Comparison of ENCODE assay signal across 23 cellular contexts in the genomic region with DNA sequence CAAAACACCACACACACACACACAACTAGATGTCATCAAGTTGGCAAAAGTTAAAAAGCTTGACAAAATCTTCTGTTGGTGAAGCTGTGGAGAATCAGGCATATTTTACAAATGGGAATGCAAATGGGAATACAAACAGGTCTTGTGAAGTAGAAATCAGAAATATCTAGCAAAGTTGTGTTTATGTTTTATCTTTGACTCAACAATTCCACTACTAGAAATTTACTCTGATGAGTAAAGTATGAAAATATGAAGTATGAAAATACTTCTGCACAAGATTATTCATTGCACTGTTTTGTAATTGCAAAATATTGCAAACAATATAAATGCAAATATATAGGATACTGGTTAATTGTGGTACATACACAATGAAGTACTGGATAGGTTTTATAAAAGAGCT.
"Had no signal": no experiment of that assay in that cellular context is flagged by ENCODE, and none has a peak within 500 bp of the region (broad histone marks: within the 10 kb centered on the region; RNA-seq: fewer than 3 reads in every experiment).

No MANE protein-coding gene starts in this region.

- H3K9me3 ChIP-seq: lower lobe of right lung, ovary, psoas muscle, sigmoid colon, thoracic aorta, upper lobe of left lung had no signal

- H3K4me3 ChIP-seq: esophagus muscularis mucosa, heart right ventricle, lower lobe of right lung, ovary, psoas muscle, sigmoid colon, thoracic aorta, tibial nerve, upper lobe of left lung had no signal

- H3K27ac ChIP-seq: esophagus muscularis mucosa, heart right ventricle, lower lobe of right lung, ovary, psoas muscle, sigmoid colon, thoracic aorta, tibial nerve, upper lobe of left lung had no signal

- ATAC-seq: heart right ventricle; left ventricle myocardium superior; lower lobe of right lung; naive thymus-derived CD8-positive, alpha-beta T cell; psoas muscle; right cardiac atrium; stimulated activated naive B cell treated with anti-CD40 and anti-IgM and Interleukin-4, amounts not matched to agents 10 μg/mL and 1 μg/mL and 100 μg/mL, for 72 hours had no signal

- DNase-seq: effector memory CD4-positive, alpha-beta T cell; glutamatergic neuron; heart right ventricle; hippocampal formation; immature natural killer cell; left ventricle myocardium superior; lower lobe of right lung; naive thymus-derived CD8-positive, alpha-beta T cell; nephron progenitor cell; nucleus accumbens; ovary; posterior cingulate gyrus; psoas muscle; right cardiac atrium; sigmoid colon; small intestine; stimulated activated CD4-positive, alpha-beta T cell treated with anti-CD3 and anti-CD28 coated beads, Interleukin-15, amount 100 ng/mL, for 24 hours; stimulated activated CD4-positive, alpha-beta T cell treated with anti-CD3 and anti-CD28 coated beads, Interleukin-2, amount 100 ng/mL, for 48 hours; stimulated activated naive B cell treated with anti-CD40 and anti-IgM and Interleukin-4, amounts not matched to agents 10 μg/mL and 1 μg/mL and 100 μg/mL, for 72 hours; upper lobe of left lung had no signal

- H3K4me1 ChIP-seq: esophagus muscularis mucosa, heart right ventricle, lower lobe of right lung, psoas muscle, tibial nerve, upper lobe of left lung had no signal

- H3K27me3 ChIP-seq: esophagus muscularis mucosa, heart right ventricle, ovary, sigmoid colon, tibial nerve, upper lobe of left lung had no signal

- H3K36me3 ChIP-seq: esophagus muscularis mucosa, heart right ventricle, lower lobe of right lung, ovary, sigmoid colon, thoracic aorta, tibial nerve, upper lobe of left lung had no signal
